ENCODE assay signal across 11 cellular contexts in the genomic region with DNA sequence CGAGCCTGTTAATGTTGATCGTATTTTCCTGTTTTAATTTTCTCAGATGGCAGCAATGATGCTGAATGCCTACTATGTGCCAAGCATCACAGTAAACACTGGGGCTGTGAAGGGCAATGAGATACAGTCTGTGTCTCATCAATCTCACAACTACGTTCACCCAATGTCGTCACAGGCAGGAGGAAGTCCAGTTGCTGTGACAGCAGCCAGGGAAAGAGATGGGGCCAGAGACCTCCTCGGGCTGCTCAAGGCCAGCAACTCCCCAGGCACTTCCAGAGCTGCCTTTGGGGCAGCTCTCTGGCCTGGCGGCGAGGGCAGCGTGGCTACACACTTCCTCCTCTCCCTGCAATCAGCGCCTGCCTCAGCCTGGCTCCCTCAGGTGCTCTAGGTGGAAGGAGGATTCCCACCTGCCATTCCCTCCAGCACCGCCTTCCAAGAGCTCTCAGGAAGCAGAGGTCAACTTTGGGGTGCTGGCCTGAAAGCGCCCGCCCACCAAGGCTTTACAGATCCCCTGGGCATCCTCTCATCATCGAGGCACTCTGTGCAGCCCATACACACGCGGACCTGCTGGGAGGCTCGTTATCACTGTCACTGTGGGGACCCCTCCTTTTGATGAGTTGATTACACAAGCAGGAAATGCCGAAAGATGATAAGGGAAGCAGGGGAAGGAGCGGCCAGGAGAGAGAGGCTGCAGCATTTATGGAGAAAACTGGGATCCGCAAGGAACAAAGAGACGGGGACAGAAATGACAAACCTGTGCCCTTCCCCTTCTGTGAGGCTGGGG.
"Had no signal": no experiment of that assay in that cellular context is flagged by ENCODE, and none has a peak within 500 bp of the region (broad histone marks: within the 10 kb centered on the region; RNA-seq: fewer than 3 reads in every experiment).

No MANE protein-coding gene starts in this region.

- DNase-seq: activated effector memory CD4-positive, alpha-beta T cell treated with anti-CD3 and anti-CD28 coated beads, Interleukin-2, amount 50 U/mL, for 16 hours; activated T-cell treated with anti-CD3 and anti-CD28 coated beads, Interleukin-2, amount 50 U/mL, for 24 hours; amygdala; mesenchymal stem cell; thyroid gland had no signal

- H3K9me3 ChIP-seq: pancreas, thyroid gland had no signal

- H3K4me3 Mint-ChIP-seq: activated naive CD8-positive, alpha-beta T cell; activated T-cell treated with anti-CD3 and anti-CD28 coated beads, Interleukin-2, amount 50 U/mL, for 24 hours had no signal

- H3K4me1 ChIP-seq: pancreas, thyroid gland had no signal

- H3K27ac ChIP-seq: pancreas, thyroid gland had no signal

- H3K4me3 ChIP-seq: pancreas, skin epidermis, thyroid gland had no signal

- H3K36me3 ChIP-seq: pancreas, thyroid gland had no signal

- H3K36me3 Mint-ChIP-seq: activated naive CD8-positive, alpha-beta T cell had no signal

- H3K27ac Mint-ChIP-seq: activated naive CD8-positive, alpha-beta T cell; activated T-cell treated with anti-CD3 and anti-CD28 coated beads, Interleukin-2, amount 50 U/mL, for 24 hours had no signal

- H3K9me3 Mint-ChIP-seq: activated T-cell treated with anti-CD3 and anti-CD28 coated beads, Interleukin-2, amount 50 U/mL, for 24 hours had no signal

- FAIRE-seq: endometrium, pancreas had no signal

- ATAC-seq: esophagus mucosa, left lobe of liver, pancreas had no signal
